Comparison of ENCODE assay signal across 11 cellular contexts in the genomic region with DNA sequence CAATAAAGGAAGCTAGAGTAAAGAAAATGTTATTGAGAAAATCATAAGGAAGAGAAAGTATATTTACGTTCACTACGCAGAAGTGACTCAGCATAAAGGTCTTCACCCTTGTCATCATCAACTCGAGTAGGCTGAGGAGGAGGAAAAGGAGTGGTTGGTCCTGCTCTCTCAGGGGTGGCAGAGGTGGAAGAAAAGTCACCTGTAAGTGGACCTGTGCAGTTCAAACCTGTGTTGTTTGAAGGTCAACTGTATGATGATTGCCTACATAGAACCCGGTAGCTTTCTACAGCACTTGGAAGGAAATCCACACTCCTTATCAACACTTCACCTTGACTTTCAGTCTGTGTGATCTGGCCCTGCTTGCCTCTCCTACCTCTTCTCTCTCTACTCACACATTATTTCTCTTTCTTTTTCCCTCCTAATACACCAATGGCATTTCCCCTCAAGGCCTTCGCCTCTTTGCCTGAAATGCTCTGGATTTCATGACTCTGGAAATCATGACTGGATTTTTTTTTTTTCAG.
DNase-seq lines count a peak whose midpoint lies in the region; ATAC-seq, FAIRE-seq and TF ChIP-seq lines count a peak whose summit lies in the region.
"Had no signal": no experiment of that assay in that cellular context is flagged by ENCODE, and none has a peak within 500 bp of the region (broad histone marks: within the 10 kb centered on the region; RNA-seq: fewer than 3 reads in every experiment).

No MANE protein-coding gene starts in this region.

- no TSS peak for BruUV-seq in K562 (replicated peaks; lab: Mats Ljungman, UMichigan)

- H3K27me3 ChIP-seq in AG04450 (ENCODE audit: control insufficient read depth, insufficient read depth, low read length) = no peaks in the 10 kb centered on the region
- no peaks in the 10 kb centered on the region for H3K27me3 ChIP-seq in HL-60 (ENCODE audit: insufficient read depth, poor library complexity, severe bottlenecking)
- H3K27me3 ChIP-seq in K562 (ENCODE audit: control insufficient read depth in 2 of 2, insufficient read depth in 2 of 2, low read length in 2 of 2) = no peaks in the 10 kb centered on the region
- no peaks in the 10 kb centered on the region for H3K27me3 ChIP-seq in lung (ENCODE audit: control insufficient read depth, insufficient read depth)

- 3% methylated on average over 5 of the region's 5 CpGs for WGBS in K562 (ENCODE audit: insufficient coverage, low coverage, missing lambda C conversion rate)
- 36 to 50% methylated on average over 5 of the region's 5 CpGs for WGBS in lung, 2 donors

- no peak overlapping the region for H3K27ac Mint-ChIP-seq in T-cell

- peaks cover 16 to 27% (median 21%) of the 10 kb centered on the region in 3 donors for H3K4me1 Mint-ChIP-seq in T-cell

- no peak for TF ChIP-seq EP300 in K562 (IDR thresholded peaks at IDR 0.05; ENCODE audit: low read length)

- H3K4me1 ChIP-seq in K562 (replicated peaks in 1 of 2; ENCODE audit: control insufficient read depth in 2 of 2, insufficient read depth in 2 of 2, low read length in 2 of 2) (peaks cover 15 to 51% of the 10 kb centered on the region in 2 experiments), lung (ENCODE audit: control insufficient read depth in 2 of 2, insufficient read depth in 2 of 2, low read length in 2 of 2) (peaks cover 5 to 11% of the 10 kb centered on the region in 2 donors)

- H3K36me3 ChIP-seq in K562 (ENCODE audit: control insufficient read depth, insufficient read depth, low read length) (no peaks in the 10 kb centered on the region), lung (ENCODE audit: control insufficient read depth in 2 of 2, insufficient read depth in 2 of 2, low read length in 2 of 2) (no peaks in the 10 kb centered on the region)

- no peaks in the 10 kb centered on the region for H3K79me2 ChIP-seq in K562 (ENCODE audit: control insufficient read depth, insufficient read depth, low read length)

- in situ Hi-C loops in K562 (cut with MboI) = no loop called here

- intact Hi-C loops in K562 (cut with micrococcal nuclease) = no loop called here

- peaks cover 2% of the 10 kb centered on the region for H3K9me1 ChIP-seq in K562 (ENCODE audit: control insufficient read depth, insufficient read depth, low read length)

- TF ChIP-seq RAD21 in K562 (CRISPR knock-in tag; conservative IDR thresholded peaks at IDR 0.05 in 1 of 2, IDR thresholded peaks at IDR 0.05 in 1 of 2) = no peak

- DNase-seq in AG04450 (ENCODE audit: low read depth, low spot score) (peak; percentile 4), HL-60 (ENCODE audit: low read depth in 1 of 2, low spot score in 1 of 2) (peak in 1 of 2 experiments; percentile 47), K562 (ENCODE audit: extremely low read depth in 1 of 4, low spot score in 3 of 4) (peak in 2 of 4 experiments; percentile 43 to 64), lung (ENCODE audit: low spot score) (no peak), UCSD-AML1 (lab: John Stamatoyannopoulos, UW; ENCODE audit: unreplicated experiment) (no peak), glomerular visceral epithelial cell (ENCODE audit: extremely low spot score) (no peak), T-cell (no peak)
- DNase-seq: NCI-H82, posterior cingulate gyrus, SK-N-SH had no signal

- peak; percentile 34; the same call in 1 of the 2 replicates for TF ChIP-seq POLR2A in K562 (conservative IDR thresholded peaks at IDR 0.05)

- H3K4me3 ChIP-seq in AG04450 (ENCODE audit: low read depth, low read length) (no peak overlapping the region), HL-60 (replicated peaks; ENCODE audit: insufficient read depth, low read length) (no peak overlapping the region), K562 (no peak overlapping the region), lung (no peak overlapping the region)

- H3K4me2 ChIP-seq in K562 (ENCODE audit: insufficient read depth, low read length) = peak overlapping the region; percentile 69
- H3K4me2 ChIP-seq: SK-N-SH had no signal

- H3K9me3 Mint-ChIP-seq in T-cell = no peaks in the 10 kb centered on the region

- H3K9ac ChIP-seq in K562 (ENCODE audit: insufficient read depth in 1 of 2, low read depth in 2 of 2, low read length in 2 of 2) = peak overlapping the region in 1 of 2 experiments; percentile 45; a peak in 2 of 4 replicates
- H3K9ac ChIP-seq: SK-N-SH had no signal

- FAIRE-seq in K562 (lab: Jason Lieb, UNC) = peak; percentile 80

- no peak overlapping the region for H3K27ac ChIP-seq in AG04450 (ENCODE audit: low read depth, low read length)
- peak overlapping the region; percentile 88 for H3K27ac ChIP-seq in HL-60 (replicated peaks)
- peak overlapping the region; percentile 77 for H3K27ac ChIP-seq in K562 (ENCODE audit: extremely low read depth, low read depth, low read length)
- H3K27ac ChIP-seq in lung (ENCODE audit: low read depth in 1 of 2, low read length in 1 of 2) = peak overlapping the region in 1 of 2 donors; percentile 67

- H3K4me3 Mint-ChIP-seq in T-cell = no peak overlapping the region

- H3K27me3 Mint-ChIP-seq in T-cell = peaks cover 0 to 4% of the 10 kb centered on the region in 2 donors

- peak overlapping the region; percentile 95 for H2AFZ ChIP-seq in K562 (ENCODE audit: low read depth, low read length)

- no peaks in the 10 kb centered on the region for H4K20me1 ChIP-seq in K562 (replicated peaks; ENCODE audit: control insufficient read depth, insufficient read depth, low read length)

- no peaks in the 10 kb centered on the region for H3K36me3 Mint-ChIP-seq in T-cell

- ATAC-seq in K562 (peak; percentile 70), lung (ENCODE audit: insufficient read depth, low FRiP score) (peak; percentile 61), HG03457 (IDR thresholded peaks at IDR 0.05; ENCODE audit: unreplicated experiment) (no peak), T-cell (replicated peaks in 1 of 4) (no peak)

- POLR2A ChIA-PET in AG04450 (lab: Yijun Ruan, JAX) = interaction anchor here (0.6 kb wide), 1 partner anchor 45 kb away, joined by 3 read pairs; no protein-coding TSS in a partner anchor
- POLR2A ChIA-PET in K562 (lab: Yijun Ruan, JAX) = interaction anchor here (0.6 to 1.4 kb wide), 2 partner anchors 12 to 17 kb away, joined by 3 to 4 read pairs; no protein-coding TSS in a partner anchor
- POLR2A ChIA-PET in T-cell (lab: Charles Lee) = no interaction called here

- no peaks in the 10 kb centered on the region for H3K9me3 ChIP-seq in AG04450 (ENCODE audit: control insufficient read depth, insufficient read depth, low read length)
- H3K9me3 ChIP-seq in K562 (replicated peaks; ENCODE audit: control insufficient read depth, insufficient read depth, low read depth, low read length) = no peaks in the 10 kb centered on the region
- no peaks in the 10 kb centered on the region for H3K9me3 ChIP-seq in lung (ENCODE audit: control insufficient read depth in 2 of 2, insufficient read depth in 1 of 2, low read length in 1 of 2)
- H3K9me3 ChIP-seq: SK-N-SH had no signal

- CTCF ChIA-PET in AG04450 (lab: Charles Lee) = no interaction called here
- CTCF ChIA-PET in K562 (lab: Yijun Ruan, JAX; ENCODE audit: low intra/inter-chr PET ratio) = no interaction called here
- CTCF ChIA-PET in T-cell (lab: Charles Lee) = no interaction called here

- TF ChIP-seq CTCF in AG04450 (IDR thresholded peaks at IDR 0.05; ENCODE audit: low read depth, low read length) (no peak), HL-60 (IDR thresholded peaks at IDR 0.05; ENCODE audit: insufficient read depth, low read length) (no peak), K562 (IDR thresholded peaks at IDR 0.05 in 2 of 3, conservative IDR thresholded peaks at IDR 0.05 in 1 of 3; ENCODE audit: insufficient read depth in 2 of 3, low read depth in 1 of 3, low read length in 3 of 3) (no peak), lung (IDR thresholded peaks at IDR 0.05; ENCODE audit: control extremely low read depth, extremely low read depth) (no peak)

TF ChIP-seq in K562, 482 proteins besides CTCF, POLR2A, EP300 and RAD21 (continues in another document):
- TF ChIP-seq, protein P1, sequence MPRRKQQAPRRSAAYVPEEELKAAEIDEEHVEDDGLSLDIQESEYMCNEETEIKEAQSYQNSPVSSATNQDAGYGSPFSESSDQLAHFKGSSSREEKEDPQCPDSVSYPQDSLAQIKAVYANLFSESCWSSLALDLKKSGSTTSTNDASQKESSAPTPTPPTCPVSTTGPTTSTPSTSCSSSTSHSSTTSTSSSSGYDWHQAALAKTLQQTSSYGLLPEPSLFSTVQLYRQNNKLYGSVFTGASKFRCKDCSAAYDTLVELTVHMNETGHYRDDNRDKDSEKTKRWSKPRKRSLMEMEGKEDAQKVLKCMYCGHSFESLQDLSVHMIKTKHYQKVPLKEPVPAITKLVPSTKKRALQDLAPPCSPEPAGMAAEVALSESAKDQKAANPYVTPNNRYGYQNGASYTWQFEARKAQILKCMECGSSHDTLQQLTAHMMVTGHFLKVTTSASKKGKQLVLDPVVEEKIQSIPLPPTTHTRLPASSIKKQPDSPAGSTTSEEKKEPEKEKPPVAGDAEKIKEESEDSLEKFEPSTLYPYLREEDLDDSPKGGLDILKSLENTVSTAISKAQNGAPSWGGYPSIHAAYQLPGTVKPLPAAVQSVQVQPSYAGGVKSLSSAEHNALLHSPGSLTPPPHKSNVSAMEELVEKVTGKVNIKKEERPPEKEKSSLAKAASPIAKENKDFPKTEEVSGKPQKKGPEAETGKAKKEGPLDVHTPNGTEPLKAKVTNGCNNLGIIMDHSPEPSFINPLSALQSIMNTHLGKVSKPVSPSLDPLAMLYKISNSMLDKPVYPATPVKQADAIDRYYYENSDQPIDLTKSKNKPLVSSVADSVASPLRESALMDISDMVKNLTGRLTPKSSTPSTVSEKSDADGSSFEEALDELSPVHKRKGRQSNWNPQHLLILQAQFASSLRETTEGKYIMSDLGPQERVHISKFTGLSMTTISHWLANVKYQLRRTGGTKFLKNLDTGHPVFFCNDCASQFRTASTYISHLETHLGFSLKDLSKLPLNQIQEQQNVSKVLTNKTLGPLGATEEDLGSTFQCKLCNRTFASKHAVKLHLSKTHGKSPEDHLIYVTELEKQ (CRISPR knock-in tag; IDR thresholded peaks at IDR 0.05) = no peak
- TF ChIP-seq DMBX1 (CRISPR knock-in tag; IDR thresholded peaks at IDR 0.05; ENCODE audit: borderline replicate concordance) = 0 out of 2 replicates have a peak, but pooled peaks have one; percentile 25
- 0 out of 2 replicates have a peak, but pooled peaks have one; percentile 55 for TF ChIP-seq SMARCC2 (IDR thresholded peaks at IDR 0.05; ENCODE audit: low read depth)
- TF ChIP-seq HDGF (IDR thresholded peaks at IDR 0.05) = peak; percentile 70; the same call in 1 of the 2 replicates
- TF ChIP-seq NFE2L1 (tag; IDR thresholded peaks at IDR 0.05; ENCODE audit: borderline replicate concordance, low read depth) = peak; percentile 96
- TF ChIP-seq CBFA2T3 (IDR thresholded peaks at IDR 0.05) = peak; percentile 28; the same call in 1 of the 2 replicates
- 0 out of 2 replicates have a peak, but pooled peaks have one; percentile 49 for TF ChIP-seq ZNF384 (IDR thresholded peaks at IDR 0.05; ENCODE audit: low read depth, low read length)
- peak; percentile 80 for TF ChIP-seq SMARCE1 (IDR thresholded peaks at IDR 0.05)
- TF ChIP-seq MXI1 (IDR thresholded peaks at IDR 0.05; ENCODE audit: low read depth, low read length) = no peak
- TF ChIP-seq TEAD1 (CRISPR knock-in tag; IDR thresholded peaks at IDR 0.05) = peak in 1 of 2 experiments; percentile 45; a peak in 1 of 4 replicates

Comparison
In these comparisons a context has a peak if more than half of its experiments do, and no peak if none do; other contexts are left out.
1. ATAC-seq: peak in K562 (single experiment) and lung (single experiment); none in HG03457 (single experiment) and T-cell (0 of 4).
2. POLR2A ChIA-PET loops: an anchor here in AG04450 (0.6 kb wide) and K562 (0.6 to 1.4 kb wide); none called in T-cell.